ENCODE assay signal across 20 cellular contexts in genomic region chr11:45174168-45174835, GRCh38.
"Had no signal": no experiment of that assay in that cellular context is flagged by ENCODE, and none has a peak within 500 bp of the region (broad histone marks: within the 10 kb centered on the region; RNA-seq: fewer than 3 reads in every experiment).

No MANE protein-coding gene starts in this region.

- H3K36me3 ChIP-seq: esophagus squamous epithelium, gastrocnemius medialis, heart right ventricle, left ventricle myocardium inferior, lower lobe of right lung had no signal

- H3K9me3 ChIP-seq: esophagus squamous epithelium, gastrocnemius medialis, heart right ventricle, left ventricle myocardium inferior, lower lobe of right lung, mucosa of descending colon had no signal

- H3K27me3 ChIP-seq: dorsolateral prefrontal cortex, esophagus squamous epithelium, gastrocnemius medialis had no signal

- H3K27ac ChIP-seq: coronary artery, dorsolateral prefrontal cortex, esophagus squamous epithelium, gastrocnemius medialis, heart right ventricle, left ventricle myocardium inferior, lower lobe of right lung had no signal

- DNase-seq: dermis blood vessel endothelial cell; dorsolateral prefrontal cortex; effector CD4-positive, alpha-beta T cell; effector memory CD4-positive, alpha-beta T cell; esophagus squamous epithelium; foreskin fibroblast; foreskin melanocyte; gastrocnemius medialis; glutamatergic neuron; head of caudate nucleus; heart right ventricle; hippocampal formation; left cardiac atrium; left ventricle myocardium inferior; lower lobe of right lung; mesenchymal stem cell; mucosa of descending colon; naive B cell had no signal

- ATAC-seq: esophagus mucosa, gastrocnemius medialis, heart right ventricle, left cardiac atrium, lower lobe of right lung, mucosa of descending colon had no signal

- H3K4me3 ChIP-seq: coronary artery, dorsolateral prefrontal cortex, esophagus squamous epithelium, gastrocnemius medialis, heart right ventricle, left ventricle myocardium inferior, lower lobe of right lung, mucosa of descending colon had no signal
